In the genomic region with DNA sequence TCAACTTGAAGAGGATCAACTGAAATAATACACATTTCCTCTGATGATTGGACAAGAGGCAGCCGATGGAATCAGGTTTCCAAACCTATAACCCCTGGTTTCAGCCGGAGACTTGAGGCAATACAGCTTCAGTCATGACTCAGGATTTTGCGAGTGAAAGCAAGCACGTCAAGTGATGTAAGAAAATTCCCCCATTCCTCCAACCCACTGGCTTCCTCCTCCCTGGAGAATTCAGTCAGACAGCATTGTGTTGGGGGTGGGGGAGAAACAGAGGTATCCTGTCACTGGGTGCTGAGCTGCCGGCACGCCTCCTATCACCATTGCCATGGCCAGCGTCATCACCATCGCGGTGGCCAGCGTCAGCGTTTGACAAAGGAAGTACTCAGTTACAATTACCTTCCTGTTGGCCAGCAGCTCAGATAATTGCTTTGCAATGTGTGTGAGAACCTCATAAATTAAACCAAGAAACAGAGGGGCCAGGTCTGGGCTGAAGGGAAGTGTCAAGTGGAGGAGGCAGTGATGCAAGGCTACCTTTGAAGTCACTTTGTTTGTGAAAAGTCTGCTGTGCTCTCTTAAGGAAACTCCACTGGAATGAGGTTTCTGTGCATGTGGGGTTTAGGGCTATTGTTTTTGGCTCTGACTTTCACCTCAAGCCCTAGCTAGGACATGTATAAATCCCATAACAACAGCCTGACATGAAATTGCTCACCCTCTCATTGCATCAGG, we compare ENCODE assay signal across 1 cellular context.
TF ChIP-seq lines count a peak whose summit lies in the region.

No MANE protein-coding gene starts in this region.

TF ChIP-seq in K562, 482 proteins besides CTCF, POLR2A, EP300 and RAD21 (continued from another document and continues in another):
- TF ChIP-seq, protein P1, sequence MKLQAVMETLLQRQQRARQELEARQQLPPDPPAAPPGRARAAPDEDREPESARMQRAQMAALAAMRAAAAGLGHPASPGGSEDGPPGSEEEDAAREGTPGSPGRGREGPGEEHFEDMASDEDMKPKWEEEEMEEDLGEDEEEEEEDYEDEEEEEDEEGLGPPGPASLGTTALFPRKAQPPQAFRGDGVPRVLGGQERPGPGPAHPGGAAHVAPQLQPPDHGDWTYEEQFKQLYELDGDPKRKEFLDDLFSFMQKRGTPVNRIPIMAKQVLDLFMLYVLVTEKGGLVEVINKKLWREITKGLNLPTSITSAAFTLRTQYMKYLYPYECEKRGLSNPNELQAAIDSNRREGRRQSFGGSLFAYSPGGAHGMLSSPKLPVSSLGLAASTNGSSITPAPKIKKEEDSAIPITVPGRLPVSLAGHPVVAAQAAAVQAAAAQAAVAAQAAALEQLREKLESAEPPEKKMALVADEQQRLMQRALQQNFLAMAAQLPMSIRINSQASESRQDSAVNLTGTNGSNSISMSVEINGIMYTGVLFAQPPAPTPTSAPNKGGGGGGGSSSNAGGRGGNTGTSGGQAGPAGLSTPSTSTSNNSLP (IDR thresholded peaks at IDR 0.05; ENCODE audit: borderline replicate concordance, low read depth, low read length) = no peak
- TF ChIP-seq MYNN (IDR thresholded peaks at IDR 0.05) = peak; percentile 91
- TF ChIP-seq MYNN (CRISPR knock-in tag; IDR thresholded peaks at IDR 0.05) = peak; percentile 55; the same call in 1 of the 2 replicates
- TF ChIP-seq LEF1 (IDR thresholded peaks at IDR 0.05) = peak; percentile 22; the same call in 1 of the 2 replicates
- no peak for TF ChIP-seq ZNF507 (tag; conservative IDR thresholded peaks at IDR 0.05)
- no peak for TF ChIP-seq ZNF197 (CRISPR knock-in tag; IDR thresholded peaks at IDR 0.05; ENCODE audit: low read depth)
- TF ChIP-seq SP1 (CRISPR knock-in tag; IDR thresholded peaks at IDR 0.05) = no peak
- TF ChIP-seq U2AF1 (optimal IDR thresholded peaks at IDR 0.05; ENCODE audit: low read depth, low read length) = no peak
- no peak for TF ChIP-seq HNRNPLL (IDR thresholded peaks at IDR 0.05; ENCODE audit: low read depth, low read length, poor library complexity, severe bottlenecking)
- peak; percentile 59; the same call in 1 of the 2 replicates for TF ChIP-seq ZNF644 (tag; IDR thresholded peaks at IDR 0.05; ENCODE audit: low read depth)
- TF ChIP-seq, protein P2, sequence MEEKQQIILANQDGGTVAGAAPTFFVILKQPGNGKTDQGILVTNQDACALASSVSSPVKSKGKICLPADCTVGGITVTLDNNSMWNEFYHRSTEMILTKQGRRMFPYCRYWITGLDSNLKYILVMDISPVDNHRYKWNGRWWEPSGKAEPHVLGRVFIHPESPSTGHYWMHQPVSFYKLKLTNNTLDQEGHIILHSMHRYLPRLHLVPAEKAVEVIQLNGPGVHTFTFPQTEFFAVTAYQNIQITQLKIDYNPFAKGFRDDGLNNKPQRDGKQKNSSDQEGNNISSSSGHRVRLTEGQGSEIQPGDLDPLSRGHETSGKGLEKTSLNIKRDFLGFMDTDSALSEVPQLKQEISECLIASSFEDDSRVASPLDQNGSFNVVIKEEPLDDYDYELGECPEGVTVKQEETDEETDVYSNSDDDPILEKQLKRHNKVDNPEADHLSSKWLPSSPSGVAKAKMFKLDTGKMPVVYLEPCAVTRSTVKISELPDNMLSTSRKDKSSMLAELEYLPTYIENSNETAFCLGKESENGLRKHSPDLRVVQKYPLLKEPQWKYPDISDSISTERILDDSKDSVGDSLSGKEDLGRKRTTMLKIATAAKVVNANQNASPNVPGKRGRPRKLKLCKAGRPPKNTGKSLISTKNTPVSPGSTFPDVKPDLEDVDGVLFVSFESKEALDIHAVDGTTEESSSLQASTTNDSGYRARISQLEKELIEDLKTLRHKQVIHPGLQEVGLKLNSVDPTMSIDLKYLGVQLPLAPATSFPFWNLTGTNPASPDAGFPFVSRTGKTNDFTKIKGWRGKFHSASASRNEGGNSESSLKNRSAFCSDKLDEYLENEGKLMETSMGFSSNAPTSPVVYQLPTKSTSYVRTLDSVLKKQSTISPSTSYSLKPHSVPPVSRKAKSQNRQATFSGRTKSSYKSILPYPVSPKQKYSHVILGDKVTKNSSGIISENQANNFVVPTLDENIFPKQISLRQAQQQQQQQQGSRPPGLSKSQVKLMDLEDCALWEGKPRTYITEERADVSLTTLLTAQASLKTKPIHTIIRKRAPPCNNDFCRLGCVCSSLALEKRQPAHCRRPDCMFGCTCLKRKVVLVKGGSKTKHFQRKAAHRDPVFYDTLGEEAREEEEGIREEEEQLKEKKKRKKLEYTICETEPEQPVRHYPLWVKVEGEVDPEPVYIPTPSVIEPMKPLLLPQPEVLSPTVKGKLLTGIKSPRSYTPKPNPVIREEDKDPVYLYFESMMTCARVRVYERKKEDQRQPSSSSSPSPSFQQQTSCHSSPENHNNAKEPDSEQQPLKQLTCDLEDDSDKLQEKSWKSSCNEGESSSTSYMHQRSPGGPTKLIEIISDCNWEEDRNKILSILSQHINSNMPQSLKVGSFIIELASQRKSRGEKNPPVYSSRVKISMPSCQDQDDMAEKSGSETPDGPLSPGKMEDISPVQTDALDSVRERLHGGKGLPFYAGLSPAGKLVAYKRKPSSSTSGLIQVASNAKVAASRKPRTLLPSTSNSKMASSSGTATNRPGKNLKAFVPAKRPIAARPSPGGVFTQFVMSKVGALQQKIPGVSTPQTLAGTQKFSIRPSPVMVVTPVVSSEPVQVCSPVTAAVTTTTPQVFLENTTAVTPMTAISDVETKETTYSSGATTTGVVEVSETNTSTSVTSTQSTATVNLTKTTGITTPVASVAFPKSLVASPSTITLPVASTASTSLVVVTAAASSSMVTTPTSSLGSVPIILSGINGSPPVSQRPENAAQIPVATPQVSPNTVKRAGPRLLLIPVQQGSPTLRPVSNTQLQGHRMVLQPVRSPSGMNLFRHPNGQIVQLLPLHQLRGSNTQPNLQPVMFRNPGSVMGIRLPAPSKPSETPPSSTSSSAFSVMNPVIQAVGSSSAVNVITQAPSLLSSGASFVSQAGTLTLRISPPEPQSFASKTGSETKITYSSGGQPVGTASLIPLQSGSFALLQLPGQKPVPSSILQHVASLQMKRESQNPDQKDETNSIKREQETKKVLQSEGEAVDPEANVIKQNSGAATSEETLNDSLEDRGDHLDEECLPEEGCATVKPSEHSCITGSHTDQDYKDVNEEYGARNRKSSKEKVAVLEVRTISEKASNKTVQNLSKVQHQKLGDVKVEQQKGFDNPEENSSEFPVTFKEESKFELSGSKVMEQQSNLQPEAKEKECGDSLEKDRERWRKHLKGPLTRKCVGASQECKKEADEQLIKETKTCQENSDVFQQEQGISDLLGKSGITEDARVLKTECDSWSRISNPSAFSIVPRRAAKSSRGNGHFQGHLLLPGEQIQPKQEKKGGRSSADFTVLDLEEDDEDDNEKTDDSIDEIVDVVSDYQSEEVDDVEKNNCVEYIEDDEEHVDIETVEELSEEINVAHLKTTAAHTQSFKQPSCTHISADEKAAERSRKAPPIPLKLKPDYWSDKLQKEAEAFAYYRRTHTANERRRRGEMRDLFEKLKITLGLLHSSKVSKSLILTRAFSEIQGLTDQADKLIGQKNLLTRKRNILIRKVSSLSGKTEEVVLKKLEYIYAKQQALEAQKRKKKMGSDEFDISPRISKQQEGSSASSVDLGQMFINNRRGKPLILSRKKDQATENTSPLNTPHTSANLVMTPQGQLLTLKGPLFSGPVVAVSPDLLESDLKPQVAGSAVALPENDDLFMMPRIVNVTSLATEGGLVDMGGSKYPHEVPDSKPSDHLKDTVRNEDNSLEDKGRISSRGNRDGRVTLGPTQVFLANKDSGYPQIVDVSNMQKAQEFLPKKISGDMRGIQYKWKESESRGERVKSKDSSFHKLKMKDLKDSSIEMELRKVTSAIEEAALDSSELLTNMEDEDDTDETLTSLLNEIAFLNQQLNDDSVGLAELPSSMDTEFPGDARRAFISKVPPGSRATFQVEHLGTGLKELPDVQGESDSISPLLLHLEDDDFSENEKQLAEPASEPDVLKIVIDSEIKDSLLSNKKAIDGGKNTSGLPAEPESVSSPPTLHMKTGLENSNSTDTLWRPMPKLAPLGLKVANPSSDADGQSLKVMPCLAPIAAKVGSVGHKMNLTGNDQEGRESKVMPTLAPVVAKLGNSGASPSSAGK (IDR thresholded peaks at IDR 0.05) = 0 out of 2 replicates have a peak, but pooled peaks have one; percentile 43
- TF ChIP-seq, protein P3, sequence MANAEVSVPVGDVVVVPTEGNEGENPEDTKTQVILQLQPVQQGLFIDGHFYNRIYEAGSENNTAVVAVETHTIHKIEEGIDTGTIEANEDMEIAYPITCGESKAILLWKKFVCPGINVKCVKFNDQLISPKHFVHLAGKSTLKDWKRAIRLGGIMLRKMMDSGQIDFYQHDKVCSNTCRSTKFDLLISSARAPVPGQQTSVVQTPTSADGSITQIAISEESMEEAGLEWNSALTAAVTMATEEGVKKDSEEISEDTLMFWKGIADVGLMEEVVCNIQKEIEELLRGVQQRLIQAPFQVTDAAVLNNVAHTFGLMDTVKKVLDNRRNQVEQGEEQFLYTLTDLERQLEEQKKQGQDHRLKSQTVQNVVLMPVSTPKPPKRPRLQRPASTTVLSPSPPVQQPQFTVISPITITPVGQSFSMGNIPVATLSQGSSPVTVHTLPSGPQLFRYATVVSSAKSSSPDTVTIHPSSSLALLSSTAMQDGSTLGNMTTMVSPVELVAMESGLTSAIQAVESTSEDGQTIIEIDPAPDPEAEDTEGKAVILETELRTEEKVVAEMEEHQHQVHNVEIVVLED (CRISPR knock-in tag; IDR thresholded peaks at IDR 0.05) = no peak
- TF ChIP-seq FOXA3 (CRISPR knock-in tag; conservative IDR thresholded peaks at IDR 0.05 in 1 of 2, IDR thresholded peaks at IDR 0.05 in 1 of 2) = no peak
- TF ChIP-seq SRF (CRISPR knock-in tag; IDR thresholded peaks at IDR 0.05) = no peak; a peak in 1 of 4 replicates
- no peak for TF ChIP-seq DACH1 (IDR thresholded peaks at IDR 0.05; ENCODE audit: partially characterized antibody)
- TF ChIP-seq MEIS2 (IDR thresholded peaks at IDR 0.05; ENCODE audit: partially characterized antibody) = peak; percentile 86
- no peak for TF ChIP-seq SRSF3 (IDR thresholded peaks at IDR 0.05; ENCODE audit: insufficient read depth, low read length)
- TF ChIP-seq ZBTB7A (IDR thresholded peaks at IDR 0.05; ENCODE audit: borderline replicate concordance, control insufficient read depth, low read depth, low read length) = no peak
- peak; percentile 28 for TF ChIP-seq SAP30 (IDR thresholded peaks at IDR 0.05; ENCODE audit: borderline replicate concordance, insufficient read depth, low read depth, low read length, poor library complexity, severe bottlenecking)
- no peak for TF ChIP-seq SNIP1 (IDR thresholded peaks at IDR 0.05; ENCODE audit: low read depth)
- TF ChIP-seq, protein P4, sequence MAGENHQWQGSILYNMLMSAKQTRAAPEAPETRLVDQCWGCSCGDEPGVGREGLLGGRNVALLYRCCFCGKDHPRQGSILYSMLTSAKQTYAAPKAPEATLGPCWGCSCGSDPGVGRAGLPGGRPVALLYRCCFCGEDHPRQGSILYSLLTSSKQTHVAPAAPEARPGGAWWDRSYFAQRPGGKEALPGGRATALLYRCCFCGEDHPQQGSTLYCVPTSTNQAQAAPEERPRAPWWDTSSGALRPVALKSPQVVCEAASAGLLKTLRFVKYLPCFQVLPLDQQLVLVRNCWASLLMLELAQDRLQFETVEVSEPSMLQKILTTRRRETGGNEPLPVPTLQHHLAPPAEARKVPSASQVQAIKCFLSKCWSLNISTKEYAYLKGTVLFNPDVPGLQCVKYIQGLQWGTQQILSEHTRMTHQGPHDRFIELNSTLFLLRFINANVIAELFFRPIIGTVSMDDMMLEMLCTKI (IDR thresholded peaks at IDR 0.05; ENCODE audit: partially characterized antibody) = no peak
- TF ChIP-seq ELF4 (CRISPR knock-in tag; IDR thresholded peaks at IDR 0.05) = no peak
- 0 out of 2 replicates have a peak, but pooled peaks have one; percentile 11 for TF ChIP-seq RFX1 (IDR thresholded peaks at IDR 0.05)
- TF ChIP-seq POLR2B (IDR thresholded peaks at IDR 0.05; ENCODE audit: low read depth, partially characterized antibody) = no peak
- TF ChIP-seq SMARCA4 (IDR thresholded peaks at IDR 0.05) = 0 out of 2 replicates have a peak, but pooled peaks have one; percentile 47
- no peak for TF ChIP-seq MYBL2 (IDR thresholded peaks at IDR 0.05; ENCODE audit: low read depth)
- no peak for TF ChIP-seq MYBL2 (CRISPR knock-in tag; IDR thresholded peaks at IDR 0.05; ENCODE audit: borderline replicate concordance)
- no peak for TF ChIP-seq ZBTB17 (CRISPR knock-in tag; IDR thresholded peaks at IDR 0.05)
- no peak for TF ChIP-seq SRSF9 (IDR thresholded peaks at IDR 0.05; ENCODE audit: borderline replicate concordance, low read depth, low read length)
- no peak for TF ChIP-seq SREBF1 (IDR thresholded peaks at IDR 0.05; ENCODE audit: borderline replicate concordance, low read depth, low read length)
- no peak for TF ChIP-seq ZNF311 (CRISPR knock-in tag; IDR thresholded peaks at IDR 0.05)
- TF ChIP-seq PHF21A (IDR thresholded peaks at IDR 0.05; ENCODE audit: borderline replicate concordance, low read depth) = no peak
- no peak for TF ChIP-seq FOXK2 (conservative IDR thresholded peaks at IDR 0.05 in 1 of 2, IDR thresholded peaks at IDR 0.05 in 1 of 2; ENCODE audit: low read depth in 2 of 2)
- TF ChIP-seq, protein P5, sequence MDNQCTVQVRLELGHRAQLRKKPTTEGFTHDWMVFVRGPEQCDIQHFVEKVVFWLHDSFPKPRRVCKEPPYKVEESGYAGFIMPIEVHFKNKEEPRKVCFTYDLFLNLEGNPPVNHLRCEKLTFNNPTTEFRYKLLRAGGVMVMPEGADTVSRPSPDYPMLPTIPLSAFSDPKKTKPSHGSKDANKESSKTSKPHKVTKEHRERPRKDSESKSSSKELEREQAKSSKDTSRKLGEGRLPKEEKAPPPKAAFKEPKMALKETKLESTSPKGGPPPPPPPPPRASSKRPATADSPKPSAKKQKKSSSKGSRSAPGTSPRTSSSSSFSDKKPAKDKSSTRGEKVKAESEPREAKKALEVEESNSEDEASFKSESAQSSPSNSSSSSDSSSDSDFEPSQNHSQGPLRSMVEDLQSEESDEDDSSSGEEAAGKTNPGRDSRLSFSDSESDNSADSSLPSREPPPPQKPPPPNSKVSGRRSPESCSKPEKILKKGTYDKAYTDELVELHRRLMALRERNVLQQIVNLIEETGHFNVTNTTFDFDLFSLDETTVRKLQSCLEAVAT (IDR thresholded peaks at IDR 0.05) = no peak
- TF ChIP-seq MIER1 (IDR thresholded peaks at IDR 0.05; ENCODE audit: low read depth) = no peak
- peak; percentile 58; the same call in 1 of the 2 replicates for TF ChIP-seq SMAD4 (CRISPR knock-in tag; conservative IDR thresholded peaks at IDR 0.05)
- TF ChIP-seq SIN3B (IDR thresholded peaks at IDR 0.05; ENCODE audit: low read depth) = no peak
